ENCODE assay signal across 15 cellular contexts in the genomic region with DNA sequence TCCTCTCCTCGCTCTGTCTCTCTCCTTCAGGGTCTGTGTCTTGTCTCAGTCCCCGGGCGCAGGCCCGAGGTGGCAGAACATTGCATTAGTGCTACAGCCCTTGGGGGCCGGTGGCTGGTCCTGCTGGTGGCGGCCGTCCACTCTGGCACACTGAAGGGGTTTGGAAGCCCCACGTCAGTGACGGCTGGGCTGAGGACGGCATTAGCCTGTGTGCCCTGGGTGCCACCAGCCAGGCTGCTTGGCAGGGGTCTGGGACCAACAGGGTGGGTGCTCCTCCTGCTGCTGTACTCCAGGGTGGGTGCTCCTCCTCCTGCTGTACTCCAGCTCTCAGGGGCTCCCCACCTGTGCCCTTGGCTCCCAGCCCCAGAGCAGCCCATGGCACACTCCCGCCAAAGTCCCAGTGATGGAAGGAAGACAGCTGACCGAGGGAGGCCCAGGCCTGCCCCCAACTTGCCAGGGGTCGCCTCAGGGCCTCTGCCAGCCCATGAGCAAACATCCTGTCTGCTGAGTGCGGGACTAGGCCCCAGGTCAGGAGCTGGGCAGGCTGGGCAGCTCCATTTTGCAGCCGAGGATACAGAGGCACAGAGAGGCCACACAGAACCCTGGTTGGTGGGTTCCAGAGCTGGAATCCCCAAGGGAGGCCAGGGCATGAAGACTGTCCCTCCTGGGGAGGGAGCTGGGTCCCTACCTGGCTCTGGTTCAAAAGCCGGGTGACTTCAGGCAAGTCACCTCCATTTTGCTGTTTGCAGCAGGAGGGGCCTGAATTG. TPM values are rescaled to one million over a fixed set of nuclear protein-coding genes. Genes with fewer than 3 reads are reported as not detected.
DNase-seq lines count a peak whose midpoint lies in the region; ATAC-seq and TF ChIP-seq lines count a peak whose summit lies in the region.
"Had no signal": no experiment of that assay in that cellular context is flagged by ENCODE, and none has a peak within 500 bp of the region (broad histone marks: within the 10 kb centered on the region; RNA-seq: fewer than 3 reads in every experiment).

No MANE protein-coding gene starts in this region.

- no peaks in the 10 kb centered on the region for H3K9me3 Mint-ChIP-seq in activated naive CD4-positive, alpha-beta T cell treated with anti-CD3 and anti-CD28 coated beads for 36 hours
- H3K9me3 Mint-ChIP-seq in activated naive CD4-positive, alpha-beta T cell treated with anti-CD3 and anti-CD28 coated beads, Interleukin-2, amount 50 U/mL, for 72 hours = no peaks in the 10 kb centered on the region
- H3K9me3 Mint-ChIP-seq in activated B cell treated with CpG ODN at 0.5 μM for 24 hours (no peaks in the 10 kb centered on the region), mesothelial cell of epicardium (no peaks in the 10 kb centered on the region)
- H3K9me3 Mint-ChIP-seq: memory B cell had no signal

- H3K27ac Mint-ChIP-seq in activated naive CD4-positive, alpha-beta T cell treated with anti-CD3 and anti-CD28 coated beads for 36 hours = no peak overlapping the region
- peak overlapping the region in 1 of 2 donors; percentile 30 for H3K27ac Mint-ChIP-seq in activated naive CD4-positive, alpha-beta T cell treated with anti-CD3 and anti-CD28 coated beads, Interleukin-2, amount 50 U/mL, for 72 hours
- H3K27ac Mint-ChIP-seq in activated B cell treated with CpG ODN at 0.5 μM for 24 hours (no peak overlapping the region), mesothelial cell of epicardium (peak overlapping the region; percentile 82)
- H3K27ac Mint-ChIP-seq: memory B cell had no signal

- peaks cover 29% of the 10 kb centered on the region for H3K4me1 Mint-ChIP-seq in activated naive CD4-positive, alpha-beta T cell treated with anti-CD3 and anti-CD28 coated beads for 36 hours (ENCODE audit: low read depth)
- H3K4me1 Mint-ChIP-seq in activated B cell treated with CpG ODN at 0.5 μM for 24 hours (peaks cover 31% of the 10 kb centered on the region), mesothelial cell of epicardium (peaks cover 49% of the 10 kb centered on the region)

- H3K36me3 Mint-ChIP-seq in activated naive CD4-positive, alpha-beta T cell treated with anti-CD3 and anti-CD28 coated beads for 36 hours (ENCODE audit: low read depth) = no peaks in the 10 kb centered on the region
- no peaks in the 10 kb centered on the region for H3K36me3 Mint-ChIP-seq in activated naive CD4-positive, alpha-beta T cell treated with anti-CD3 and anti-CD28 coated beads, Interleukin-2, amount 50 U/mL, for 72 hours
- H3K36me3 Mint-ChIP-seq in activated B cell treated with CpG ODN at 0.5 μM for 24 hours (ENCODE audit: low read depth) (no peaks in the 10 kb centered on the region), mesothelial cell of epicardium (no peaks in the 10 kb centered on the region)
- H3K36me3 Mint-ChIP-seq: memory B cell had no signal

- H3K36me3 ChIP-seq in smooth muscle cell (ENCODE audit: low read depth) = no peaks in the 10 kb centered on the region
- H3K36me3 ChIP-seq: prostate gland had no signal

- H3K4me3 Mint-ChIP-seq in activated naive CD4-positive, alpha-beta T cell treated with anti-CD3 and anti-CD28 coated beads for 36 hours = no peak overlapping the region
- H3K4me3 Mint-ChIP-seq in activated B cell treated with CpG ODN at 0.5 μM for 24 hours (no peak overlapping the region), mesothelial cell of epicardium (no peak overlapping the region)
- H3K4me3 Mint-ChIP-seq: memory B cell had no signal

- H3K27me3 ChIP-seq in smooth muscle cell (ENCODE audit: low read depth) = no peaks in the 10 kb centered on the region

- intact Hi-C loops in activated naive CD4-positive, alpha-beta T cell treated with anti-CD3 and anti-CD28 coated beads for 36 hours (cut with micrococcal nuclease) = no loop called here
- intact Hi-C loops in activated B cell treated with CpG ODN at 0.5 μM for 24 hours (cut with micrococcal nuclease) = no loop called here

- no peak for ATAC-seq in activated naive CD4-positive, alpha-beta T cell treated with anti-CD3 and anti-CD28 coated beads, Interleukin-2, amount 50 U/mL, for 72 hours
- ATAC-seq in activated B cell treated with CpG ODN at 0.5 μM for 24 hours (ENCODE audit: low read depth) (no peak), HG02588 (IDR thresholded peaks at IDR 0.05; ENCODE audit: unreplicated experiment) (no peak), GM18873 (IDR thresholded peaks at IDR 0.05; ENCODE audit: low FRiP score, unreplicated experiment) (no peak)
- ATAC-seq: A549 had no signal

- H3K27ac ChIP-seq in smooth muscle cell (ENCODE audit: low read depth) = peak overlapping the region; percentile 97
- H3K27ac ChIP-seq: prostate gland had no signal

- no peaks in the 10 kb centered on the region for H3K9me3 ChIP-seq in smooth muscle cell (replicated peaks; ENCODE audit: low read depth)
- H3K9me3 ChIP-seq: A549, prostate gland had no signal

- no peaks in the 10 kb centered on the region for H3K27me3 Mint-ChIP-seq in activated naive CD4-positive, alpha-beta T cell treated with anti-CD3 and anti-CD28 coated beads for 36 hours (ENCODE audit: low read depth)
- H3K27me3 Mint-ChIP-seq in activated B cell treated with CpG ODN at 0.5 μM for 24 hours (peaks cover 20% of the 10 kb centered on the region), mesothelial cell of epicardium (ENCODE audit: low read depth) (no peaks in the 10 kb centered on the region)

- H4K20me1 ChIP-seq in smooth muscle cell (ENCODE audit: low read depth) = no peaks in the 10 kb centered on the region

- no peaks in the 10 kb centered on the region for H3K79me2 ChIP-seq in smooth muscle cell (ENCODE audit: low read depth)

- TF ChIP-seq CTCF in activated B cell treated with CpG ODN at 0.5 μM for 24 hours (IDR thresholded peaks at IDR 0.05) (no peak), mesothelial cell of epicardium (IDR thresholded peaks at IDR 0.05; ENCODE audit: unreplicated experiment) (no peak), smooth muscle cell (IDR thresholded peaks at IDR 0.05; ENCODE audit: borderline replicate concordance, insufficient read depth, poor library complexity, severe bottlenecking) (no peak)

- peak overlapping the region; percentile 55 for H3K9ac ChIP-seq in smooth muscle cell (ENCODE audit: low read depth)

- H3F3A ChIP-seq in smooth muscle cell (ENCODE audit: low read depth) = peaks cover 7% of the 10 kb centered on the region

- no peak overlapping the region for H2AFZ ChIP-seq in smooth muscle cell (ENCODE audit: low read depth)

- no peak overlapping the region for H3K4me3 ChIP-seq in smooth muscle cell
- H3K4me3 ChIP-seq: A549, prostate gland had no signal

- 86% methylated on average over 16 of the region's 16 CpGs for WGBS in smooth muscle cell (ENCODE audit: low lambda C conversion rate)

- POLR2A ChIA-PET in activated B cell treated with CpG ODN at 0.5 μM for 24 hours (lab: Charles Lee) = no interaction called here

- no peaks in the 10 kb centered on the region for H3K4me1 ChIP-seq in smooth muscle cell (ENCODE audit: low read depth)
- H3K4me1 ChIP-seq: A549, prostate gland had no signal

- peak; percentile 3 for DNase-seq in activated naive CD4-positive, alpha-beta T cell treated with anti-CD3 and anti-CD28 coated beads for 36 hours
- DNase-seq in activated naive CD4-positive, alpha-beta T cell treated with anti-CD3 and anti-CD28 coated beads, Interleukin-2, amount 50 U/mL, for 72 hours (ENCODE audit: low spot score in 2 of 2) = no peak
- DNase-seq in activated B cell treated with CpG ODN at 0.5 μM for 24 hours = peak; percentile 13
- DNase-seq in mesothelial cell of epicardium (ENCODE audit: low spot score in 2 of 2, unreplicated experiment in 2 of 2) = peak in 1 of 2 experiments; percentile 11
- no peak for DNase-seq in smooth muscle cell (lab: John Stamatoyannopoulos, UW; ENCODE audit: unreplicated experiment)
- no peak for DNase-seq in putamen (ENCODE audit: low spot score)
- DNase-seq: foreskin melanocyte, Karpas-422, NCI-H524 treated with DMSO at 0.1 percent for 48 hours, SW 1271 had no signal

- peak overlapping the region; percentile 33 for H3K4me2 ChIP-seq in smooth muscle cell
- H3K4me2 ChIP-seq: A549 had no signal

- CTCF ChIA-PET in activated naive CD4-positive, alpha-beta T cell treated with anti-CD3 and anti-CD28 coated beads for 36 hours (lab: Charles Lee) = interaction anchor here (1.3 kb wide), 1 partner anchor 16 kb away, joined by 3 read pairs; no protein-coding TSS in a partner anchor
- CTCF ChIA-PET in activated B cell treated with CpG ODN at 0.5 μM for 24 hours (lab: Charles Lee) = interaction anchor here (0.7 kb wide), 1 partner anchor 12 kb away, joined by 3 read pairs; no protein-coding TSS in a partner anchor

RNA-seq across cellular contexts. Expression of a gene that starts 27.3 kb away (rescaled TPM):
- total RNA-seq in activated naive CD4-positive, alpha-beta T cell treated with anti-CD3 and anti-CD28 coated beads for 36 hours = 1 to 10 TPM; 7.7 TPM
- total RNA-seq in activated naive CD4-positive, alpha-beta T cell treated with anti-CD3 and anti-CD28 coated beads, Interleukin-2, amount 50 U/mL, for 72 hours = 1 to 10 TPM; 3.5 to 7.5 TPM
- total RNA-seq in activated B cell treated with CpG ODN at 0.5 μM for 24 hours (not detected in 2 replicates), mesothelial cell of epicardium (11.8 to 13.9 TPM (median 12.9 TPM) in 3 replicates), smooth muscle cell (3.3 and 4.5 TPM in 2 replicates)
- polyA plus RNA-seq in smooth muscle cell = 10.1 and 11.8 TPM in 2 replicates

Comparison
In these comparisons a context has a peak if more than half of its experiments do, and no peak if none do; other contexts are left out.
1. DNase-seq: peak in activated naive CD4-positive, alpha-beta T cell treated with anti-CD3 and anti-CD28 coated beads for 36 hours (single experiment) and activated B cell treated with CpG ODN at 0.5 μM for 24 hours (single experiment); none in activated naive CD4-positive, alpha-beta T cell treated with anti-CD3 and anti-CD28 coated beads, Interleukin-2, amount 50 U/mL, for 72 hours (0 of 2), smooth muscle cell (single experiment) and putamen (single experiment).